In genomic region chr20:17569616-17570346, GRCh38 we compare ENCODE assay signal across 8 cellular contexts.
A peak's percentile ranks its signal among the peaks of the same experiment; 100 is the strongest.
DNase-seq lines count a peak whose midpoint lies in the region; ATAC-seq and TF ChIP-seq lines count a peak whose summit lies in the region.

DSTN (plus strand) TSS chr20:17570075; CDS start chr20:17570209, 134 bp downstream.

- peak within 1 kb of the TSS; percentile 97 to 98 for H3K4me3 Mint-ChIP-seq in effector memory CD8-positive, alpha-beta T cell
- H3K4me3 Mint-ChIP-seq in memory B cell = peak within 1 kb of the TSS; percentile 99

- DNase-seq in COR-L47 (lab: John Stamatoyannopoulos, UW) (peak; percentile 87), GM20000 (ENCODE audit: low spot score) (peak; percentile 97), HS-5 (ENCODE audit: low read depth) (peak; percentile 68), NOMO-1 (lab: John Stamatoyannopoulos, UW; ENCODE audit: unreplicated experiment in 2 of 2) (peak; percentile 67 to 69), memory B cell (ENCODE audit: low spot score in 2 of 2) (peak; percentile 85 to 89)
- DNase-seq in activated CD8-positive, alpha-beta memory T cell treated with anti-CD3 and anti-CD28 coated beads for 48 hours (ENCODE audit: low read depth in 2 of 3, low spot score in 2 of 3) = peak; percentile 61 to 71 (median 70)
- DNase-seq in effector memory CD8-positive, alpha-beta T cell = peak; percentile 83 to 88 (median 87)
- DNase-seq in stimulated activated CD8-positive, alpha-beta memory T cell treated with anti-CD3 and anti-CD28 coated beads, Interleukin-12 subunit alpha, Interleukin-12 subunit beta, amount 100 ng/mL, for 24 hours (ENCODE audit: extremely low read depth) = peak; percentile 66

- no peak for TF ChIP-seq CTCF in GM20000 (IDR thresholded peaks at IDR 0.05; ENCODE audit: extremely low read depth, missing control alignments)

- peak; percentile 89 for ATAC-seq in effector memory CD8-positive, alpha-beta T cell (replicated peaks)
- ATAC-seq in memory B cell (ENCODE audit: low read depth) = peak; percentile 88

- H3K9me3 Mint-ChIP-seq in effector memory CD8-positive, alpha-beta T cell = no peaks in the 10 kb centered on the region
- H3K9me3 Mint-ChIP-seq in memory B cell = no peaks in the 10 kb centered on the region

- no peaks in the 10 kb centered on the region for H3K27me3 Mint-ChIP-seq in effector memory CD8-positive, alpha-beta T cell
- peaks cover 3% of the 10 kb centered on the region for H3K27me3 Mint-ChIP-seq in memory B cell

- peaks cover 16% of the 10 kb centered on the region for H3K36me3 Mint-ChIP-seq in effector memory CD8-positive, alpha-beta T cell (ENCODE audit: insufficient read depth)
- H3K36me3 Mint-ChIP-seq in memory B cell = no peaks in the 10 kb centered on the region

- H3K27ac Mint-ChIP-seq in effector memory CD8-positive, alpha-beta T cell = peak within 1 kb of the TSS; percentile 98 to 99
- H3K27ac Mint-ChIP-seq in memory B cell = peak within 1 kb of the TSS; percentile 97

- peaks cover 19 to 36% of the 10 kb centered on the region in 2 donors for H3K4me1 Mint-ChIP-seq in effector memory CD8-positive, alpha-beta T cell (ENCODE audit: low read depth in 2 of 2)
- H3K4me1 Mint-ChIP-seq in memory B cell = peaks cover 12% of the 10 kb centered on the region

Comparison
In these comparisons a context has a peak if more than half of its experiments do, and no peak if none do; other contexts are left out.
1. Peak in every context shown above with its lines: DNase-seq and ATAC-seq.